21 cellular contexts compared by ENCODE assay signal in the genomic region with DNA sequence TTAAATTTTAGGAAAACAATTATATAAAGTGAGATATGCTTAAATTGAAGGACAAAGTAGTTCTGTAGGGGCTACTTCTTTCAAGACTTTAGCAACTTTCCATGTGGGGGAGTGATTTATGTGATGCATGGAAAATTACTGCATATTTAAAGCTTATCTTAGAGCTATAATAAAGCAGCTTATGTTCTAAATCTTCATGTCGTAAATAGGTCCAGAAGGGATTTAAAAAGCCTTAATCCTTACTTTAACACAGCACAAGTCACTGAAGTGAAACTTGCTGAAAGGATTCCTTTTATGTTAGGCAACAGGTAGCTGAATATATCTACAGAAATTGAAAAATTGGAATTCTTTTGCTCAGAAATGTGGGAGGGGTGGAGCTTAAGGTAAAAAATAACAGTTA.
"Had no signal": no experiment of that assay in that cellular context is flagged by ENCODE, and none has a peak within 500 bp of the region (broad histone marks: within the 10 kb centered on the region; RNA-seq: fewer than 3 reads in every experiment).

No MANE protein-coding gene starts in this region.

- H3K4me1 ChIP-seq: esophagus squamous epithelium, prostate gland, sigmoid colon, spleen, tibial nerve, upper lobe of left lung had no signal

- FAIRE-seq: endometrium, keratinocyte, urothelium cell line had no signal

- H3K9me3 ChIP-seq: esophagus squamous epithelium, prostate gland, sigmoid colon, spleen, thoracic aorta, tibial nerve, upper lobe of left lung had no signal

- H3K4me3 ChIP-seq: esophagus squamous epithelium, prostate gland, sigmoid colon, spleen, thoracic aorta, tibial nerve, upper lobe of left lung had no signal

- DNase-seq: cortex of kidney; effector memory CD8-positive, alpha-beta T cell; erythroblast; esophagus squamous epithelium; head of caudate nucleus; mesendoderm; naive thymus-derived CD8-positive, alpha-beta T cell; nephron progenitor cell; nucleus accumbens; right cardiac atrium; sigmoid colon; spleen; stimulated activated CD4-positive, alpha-beta T cell treated with anti-CD3 and anti-CD28 coated beads, Interleukin-4, amount 100 ng/mL, for 4 hours; stimulated activated naive B cell treated with anti-CD40 and anti-IgM and Interleukin-4, amounts not matched to agents 10 μg/mL and 1 μg/mL and 100 μg/mL, for 72 hours; upper lobe of left lung had no signal

- H3K36me3 ChIP-seq: esophagus squamous epithelium, prostate gland, sigmoid colon, spleen, thoracic aorta, upper lobe of left lung had no signal

- H3K27ac ChIP-seq: esophagus squamous epithelium, prostate gland, sigmoid colon, spleen, thoracic aorta, tibial nerve, upper lobe of left lung had no signal

- H3K27me3 ChIP-seq: esophagus squamous epithelium, sigmoid colon, spleen, tibial nerve, upper lobe of left lung had no signal
